Comparison of ENCODE assay signal across 8 cellular contexts in genomic region chr5:81963544-81963943, GRCh38.
"Had no signal": no experiment of that assay in that cellular context is flagged by ENCODE, and none has a peak within 500 bp of the region (broad histone marks: within the 10 kb centered on the region; RNA-seq: fewer than 3 reads in every experiment).

No MANE protein-coding gene starts in this region.

- H3K9me3 ChIP-seq: HAP-1 had no signal

- ATAC-seq: HCT116 had no signal

- H3K9ac ChIP-seq: GM23248, KMS-11 had no signal

- FAIRE-seq: HTR-8/SVneo had no signal

- DNase-seq: GM23248, GOT3, H7, KBM-7 had no signal

- H2AFZ ChIP-seq: GM23248 had no signal

- H3K36me3 ChIP-seq: HAP-1 had no signal

- H3K4me2 ChIP-seq: KMS-11 had no signal

- H3K4me3 ChIP-seq: GM23248, HAP-1 had no signal

- H3K27ac ChIP-seq: GM23248, KMS-11 had no signal
